ENCODE assay signal across 9 cellular contexts in genomic region chr2:171319164-171319810, GRCh38.
DNase-seq lines count a peak whose midpoint lies in the region; ATAC-seq and TF ChIP-seq lines count a peak whose summit lies in the region.
"Had no signal": no experiment of that assay in that cellular context is flagged by ENCODE, and none has a peak within 500 bp of the region (broad histone marks: within the 10 kb centered on the region; RNA-seq: fewer than 3 reads in every experiment).

No MANE protein-coding gene starts in this region.

- intact Hi-C loops in Right ventricle myocardium superior (cut with DNase I): no loop called here

- no peaks in the 10 kb centered on the region for H3K9me3 ChIP-seq in suprapubic skin
- H3K9me3 ChIP-seq: A549 had no signal

- no peaks in the 10 kb centered on the region for H3K27me3 ChIP-seq in suprapubic skin

- TF ChIP-seq CTCF in suprapubic skin (IDR thresholded peaks at IDR 0.05): no peak

- DNase-seq in activated CD8-positive, alpha-beta memory T cell treated with anti-CD3 and anti-CD28 coated beads for 24 hours: peak; percentile 65
- DNase-seq in activated CD8-positive, alpha-beta memory T cell treated with anti-CD3 and anti-CD28 coated beads, Interleukin-2, amount 50 U/mL, for 48 hours: no peak
- DNase-seq in activated CD8-positive, alpha-beta memory T cell treated with anti-CD3 and anti-CD28 coated beads, Interleukin-2, amount 50 U/mL, for 24 hours (ENCODE audit: extremely low read depth): peak; percentile 20
- peak; percentile 67 for DNase-seq in iPS DF 19.7 (ENCODE audit: low read depth, low spot score)
- DNase-seq in substantia nigra (lab: John Stamatoyannopoulos, UW): peak in 1 of 49 donors; percentile 33
- no peak for DNase-seq in Right ventricle myocardium superior
- DNase-seq in suprapubic skin (ENCODE audit: low spot score in 2 of 2): no peak

- 62% methylated on average over 12 of the region's 12 CpGs for WGBS in suprapubic skin

- no peak for TF ChIP-seq EP300 in suprapubic skin (IDR thresholded peaks at IDR 0.05)

- ATAC-seq in HG03159 (IDR thresholded peaks at IDR 0.05; ENCODE audit: unreplicated experiment) (peak; percentile 45), Right ventricle myocardium superior (ENCODE audit: poor library complexity) (no peak)
- ATAC-seq: A549 had no signal

- TF ChIP-seq POLR2A in suprapubic skin (IDR thresholded peaks at IDR 0.05): no peak

- no peak overlapping the region for H3K4me3 ChIP-seq in suprapubic skin
- H3K4me3 ChIP-seq: A549 had no signal

- H3K4me1 ChIP-seq in suprapubic skin: peaks cover 8% of the 10 kb centered on the region
- H3K4me1 ChIP-seq: A549 had no signal

- peaks cover 11% of the 10 kb centered on the region for H3K36me3 ChIP-seq in suprapubic skin

- H3K27ac ChIP-seq in substantia nigra (ENCODE audit: low read depth, low read length, poor library complexity, severe bottlenecking) (peak overlapping the region; percentile 53), suprapubic skin (no peak overlapping the region)
- H3K27ac ChIP-seq: A549 had no signal

Comparison
In these comparisons a context has a peak if more than half of its experiments do, and no peak if none do; other contexts are left out.
1. DNase-seq: peak in activated CD8-positive, alpha-beta memory T cell treated with anti-CD3 and anti-CD28 coated beads for 24 hours (single experiment), activated CD8-positive, alpha-beta memory T cell treated with anti-CD3 and anti-CD28 coated beads, Interleukin-2, amount 50 U/mL, for 24 hours (single experiment) and iPS DF 19.7 (single experiment); none in activated CD8-positive, alpha-beta memory T cell treated with anti-CD3 and anti-CD28 coated beads, Interleukin-2, amount 50 U/mL, for 48 hours (single experiment), Right ventricle myocardium superior (single experiment) and suprapubic skin (0 of 2).